In genomic region chr19:10549733-10550132, GRCh38 we compare ENCODE assay signal across 35 cellular contexts. TPM values are rescaled to one million over a fixed set of nuclear protein-coding genes. Genes with fewer than 3 reads are reported as not detected.
"Had no signal": no experiment of that assay in that cellular context is flagged by ENCODE, and none has a peak within 500 bp of the region (broad histone marks: within the 10 kb centered on the region; RNA-seq: fewer than 3 reads in every experiment).

No MANE protein-coding gene starts in this region.

- H3K27ac ChIP-seq: ascending aorta, cardiac muscle cell had no signal

- DNase-seq: activated CD4-positive, alpha-beta memory T cell treated with anti-CD3 and anti-CD28 coated beads for 36 hours; activated CD4-positive, alpha-beta T cell treated with anti-CD3 and anti-CD28 coated beads for 36 hours; activated CD4-positive, alpha-beta T cell treated with anti-CD3 and anti-CD28 coated beads, Interleukin-2, amount 50 U/mL, for 1 hour; activated CD8-positive, alpha-beta memory T cell treated with anti-CD3 and anti-CD28 coated beads, Interleukin-2, amount 50 U/mL, for 4 hours; activated effector memory CD4-positive, alpha-beta T cell treated with anti-CD3 and anti-CD28 coated beads, Interleukin-2, amount 50 U/mL, for 16 hours; activated naive CD4-positive, alpha-beta T cell; activated naive CD4-positive, alpha-beta T cell treated with anti-CD3 and anti-CD28 coated beads, Interleukin-2, amount 50 U/mL, for 16 hours; activated naive CD8-positive, alpha-beta T cell treated with anti-CD3 and anti-CD28 coated beads for 36 hours; activated T-cell treated with anti-CD3 and anti-CD28 coated beads, Interleukin-2, amount 50 U/mL, for 72 hours; amygdala; Kasumi-1; KBM-7; MG63; NCI-H1048; NCI-H1105 treated with DMSO at 0.1 percent for 48 hours; NCI-H1436; NCI-H1694; NCI-H1930; NCI-H2081 treated with DMSO at 0.1 percent for 48 hours; NCI-H226; NCI-H446 treated with DMSO at 0.1 percent for 48 hours; NCI-H524; NCI-H748 treated with DMSO at 0.1 percent for 48 hours; NK-92 treated with Interleukin-12 subunit alpha and Interleukin-12 subunit beta, amount 100 ng/mL, for 24 hours; PC-3; Right ventricle myocardium superior; SW 1271 had no signal

- H3K27me3 ChIP-seq: ascending aorta, cardiac muscle cell, MG63 had no signal

- H3K9me3 Mint-ChIP-seq: activated CD4-positive, alpha-beta memory T cell treated with anti-CD3 and anti-CD28 coated beads for 36 hours; activated naive CD8-positive, alpha-beta T cell treated with anti-CD3 and anti-CD28 coated beads for 36 hours; activated T-cell treated with anti-CD3 and anti-CD28 coated beads, Interleukin-2, amount 50 U/mL, for 72 hours; activated T-helper 17 cell treated with anti-CD3 and anti-CD28 coated beads, Interleukin-2, amount 50 U/mL, for 72 hours; central memory CD8-positive, alpha-beta T cell; T-helper 2 cell treated with Interferon-gamma antibody and Interleukin-4, amounts not matched to agents 5 μg/mL and 100 μg/mL, for 36 hours; WTC11 had no signal

- H3K4me3 Mint-ChIP-seq: activated CD4-positive, alpha-beta memory T cell treated with anti-CD3 and anti-CD28 coated beads for 36 hours; activated CD4-positive, alpha-beta T cell treated with anti-CD3 and anti-CD28 coated beads for 36 hours; activated naive CD8-positive, alpha-beta T cell treated with anti-CD3 and anti-CD28 coated beads for 36 hours; activated T-cell treated with anti-CD3 and anti-CD28 coated beads, Interleukin-2, amount 50 U/mL, for 72 hours; activated T-helper 17 cell treated with anti-CD3 and anti-CD28 coated beads, Interleukin-2, amount 50 U/mL, for 72 hours; central memory CD8-positive, alpha-beta T cell; T-helper 2 cell treated with Interferon-gamma antibody and Interleukin-4, amounts not matched to agents 5 μg/mL and 100 μg/mL, for 36 hours; WTC11 had no signal

- ATAC-seq: activated CD4-positive, alpha-beta T cell treated with anti-CD3 and anti-CD28 coated beads for 36 hours; activated CD4-positive, CD25-positive, alpha-beta regulatory T cell treated with anti-CD3 and anti-CD28 coated beads, Interleukin-2, amount 50 U/mL, for 24 hours; activated T-cell treated with anti-CD3 and anti-CD28 coated beads, Interleukin-2, amount 50 U/mL, for 72 hours; activated T-helper 17 cell treated with anti-CD3 and anti-CD28 coated beads, Interleukin-2, amount 50 U/mL, for 72 hours; PC-3; WTC11 had no signal

- H3K4me3 ChIP-seq: ascending aorta, cardiac muscle cell, MG63 had no signal

- H3K9me3 ChIP-seq: ascending aorta had no signal

- H3K27ac Mint-ChIP-seq: activated CD4-positive, alpha-beta T cell treated with anti-CD3 and anti-CD28 coated beads for 36 hours; activated naive CD8-positive, alpha-beta T cell treated with anti-CD3 and anti-CD28 coated beads for 36 hours; activated T-helper 17 cell treated with anti-CD3 and anti-CD28 coated beads, Interleukin-2, amount 50 U/mL, for 72 hours; WTC11 had no signal

- H3K27me3 Mint-ChIP-seq: activated CD4-positive, alpha-beta memory T cell treated with anti-CD3 and anti-CD28 coated beads for 36 hours; activated CD4-positive, alpha-beta T cell treated with anti-CD3 and anti-CD28 coated beads for 36 hours; activated naive CD8-positive, alpha-beta T cell treated with anti-CD3 and anti-CD28 coated beads for 36 hours; activated T-helper 17 cell treated with anti-CD3 and anti-CD28 coated beads, Interleukin-2, amount 50 U/mL, for 72 hours; central memory CD8-positive, alpha-beta T cell had no signal

RNA-seq across cellular contexts. Expression of gene S1PR5, which starts 32.5 kb away (rescaled TPM):
- total RNA-seq: activated naive CD8-positive, alpha-beta T cell treated with anti-CD3 and anti-CD28 coated beads for 36 hours; T-helper 1 cell treated with Interleukin-12 subunit alpha and Interleukin-12 subunit beta and Interleukin-4 antibody, amounts not matched to agents 30 ng/mL and 1 ng/mL, for 36 hours had no signal

RNA-seq across cellular contexts. Expression of gene AP1M2, which starts 37.4 kb away (rescaled TPM):
- total RNA-seq: activated CD4-positive, alpha-beta memory T cell treated with anti-CD3 and anti-CD28 coated beads for 36 hours; activated CD4-positive, alpha-beta T cell treated with anti-CD3 and anti-CD28 coated beads for 36 hours; activated naive CD8-positive, alpha-beta T cell treated with anti-CD3 and anti-CD28 coated beads for 36 hours; activated T-cell treated with anti-CD3 and anti-CD28 coated beads, Interleukin-2, amount 50 U/mL, for 72 hours; activated T-helper 17 cell treated with anti-CD3 and anti-CD28 coated beads, Interleukin-2, amount 50 U/mL, for 72 hours; ascending aorta; Right ventricle myocardium superior; T-helper 1 cell treated with Interleukin-12 subunit alpha and Interleukin-12 subunit beta and Interleukin-4 antibody, amounts not matched to agents 30 ng/mL and 1 ng/mL, for 36 hours had no signal
